11 cellular contexts compared by ENCODE assay signal in genomic region chr3:114974387-114974786, GRCh38.
DNase-seq lines count a peak whose midpoint lies in the region; ATAC-seq and TF ChIP-seq lines count a peak whose summit lies in the region.
"Had no signal": no experiment of that assay in that cellular context is flagged by ENCODE, and none has a peak within 500 bp of the region (broad histone marks: within the 10 kb centered on the region; RNA-seq: fewer than 3 reads in every experiment).

No MANE protein-coding gene starts in this region.

- H3K9ac ChIP-seq in endodermal cell (ENCODE audit: extremely low read depth, low read length, poor library complexity, severe bottlenecking), result no peak overlapping the region

- H3K4me1 ChIP-seq in adrenal gland (replicated peaks in 1 of 2) (no peaks in the 10 kb centered on the region), endodermal cell (ENCODE audit: control insufficient read depth, insufficient read depth, low read length) (no peaks in the 10 kb centered on the region)

- WGBS in adrenal gland, 4 donors, result 91 to 98% (median 94%) methylated on average over 3 of the region's 3 CpGs
- 89% methylated on average over 2 of the region's 3 CpGs; no CpG with 5 or more reads in 1 of the 2 experiments for WGBS in endodermal cell (ENCODE audit: insufficient coverage in 1 of 2, insufficient read length in 1 of 2), 2 experiments

- no peak overlapping the region for H3K27ac Mint-ChIP-seq in endodermal cell

- no peaks in the 10 kb centered on the region for H3K27me3 ChIP-seq in adrenal gland
- H3K27me3 ChIP-seq in endodermal cell (ENCODE audit: control insufficient read depth, insufficient read depth, low read length, poor library complexity, severe bottlenecking), result no peaks in the 10 kb centered on the region
- H3K27me3 ChIP-seq: brain microvascular endothelial cell, neutrophil had no signal

- H3K27me3 Mint-ChIP-seq in endodermal cell (ENCODE audit: insufficient read depth), result no peaks in the 10 kb centered on the region

- intact Hi-C loops in adrenal gland (cut with DNase I), result no loop called here

- peak; percentile 17 for DNase-seq in GM10266 (ENCODE audit: extremely low spot score)
- DNase-seq in AG20443 (ENCODE audit: low spot score), result no peak
- DNase-seq in kidney tubule cell (ENCODE audit: low spot score), result no peak
- no peak for DNase-seq in adrenal gland
- DNase-seq in endodermal cell, result no peak
- DNase-seq: brain microvascular endothelial cell, NCI-H510A had no signal

- no peak for TF ChIP-seq POLR2A in adrenal gland (IDR thresholded peaks at IDR 0.05)

- H3K4me1 Mint-ChIP-seq in endodermal cell, result no peaks in the 10 kb centered on the region

- H3K27ac ChIP-seq in adrenal gland (no peak overlapping the region), endodermal cell (ENCODE audit: low read depth, low read length) (no peak overlapping the region)
- H3K27ac ChIP-seq: brain microvascular endothelial cell, neutrophil had no signal

- ATAC-seq in GM19035 (IDR thresholded peaks at IDR 0.05; ENCODE audit: unreplicated experiment) (peak; percentile 88), GM21786 (IDR thresholded peaks at IDR 0.05; ENCODE audit: unreplicated experiment) (peak; percentile 93), HG03159 (IDR thresholded peaks at IDR 0.05; ENCODE audit: unreplicated experiment) (peak; percentile 95)

- TF ChIP-seq CTCF in GM10266 (IDR thresholded peaks at IDR 0.05; ENCODE audit: control insufficient read depth, insufficient read depth, low read depth, missing control alignments) (no peak), adrenal gland (IDR thresholded peaks at IDR 0.05) (no peak), endodermal cell (conservative IDR thresholded peaks at IDR 0.05) (no peak)

- peaks cover 0 to 4% (median 0%) of the 10 kb centered on the region in 3 donors for H3K9me3 ChIP-seq in adrenal gland (replicated peaks in 1 of 3)
- H3K9me3 ChIP-seq in endodermal cell (ENCODE audit: control insufficient read depth, low read length), result no peaks in the 10 kb centered on the region
- H3K9me3 ChIP-seq: neutrophil had no signal

- no peaks in the 10 kb centered on the region for H3K9me3 Mint-ChIP-seq in endodermal cell

- no peaks in the 10 kb centered on the region for H3K36me3 Mint-ChIP-seq in endodermal cell (ENCODE audit: low read depth)

- no peak overlapping the region for H3K4me3 Mint-ChIP-seq in endodermal cell

- H3K4me3 ChIP-seq in adrenal gland (no peak overlapping the region), endodermal cell (ENCODE audit: low read length) (no peak overlapping the region)

- H3K36me3 ChIP-seq in adrenal gland (replicated peaks in 1 of 2) (no peaks in the 10 kb centered on the region), endodermal cell (ENCODE audit: control insufficient read depth, insufficient read depth, low read length) (no peaks in the 10 kb centered on the region)
- H3K36me3 ChIP-seq: brain microvascular endothelial cell, neutrophil had no signal
